ENCODE assay signal across 18 cellular contexts in the genomic region with DNA sequence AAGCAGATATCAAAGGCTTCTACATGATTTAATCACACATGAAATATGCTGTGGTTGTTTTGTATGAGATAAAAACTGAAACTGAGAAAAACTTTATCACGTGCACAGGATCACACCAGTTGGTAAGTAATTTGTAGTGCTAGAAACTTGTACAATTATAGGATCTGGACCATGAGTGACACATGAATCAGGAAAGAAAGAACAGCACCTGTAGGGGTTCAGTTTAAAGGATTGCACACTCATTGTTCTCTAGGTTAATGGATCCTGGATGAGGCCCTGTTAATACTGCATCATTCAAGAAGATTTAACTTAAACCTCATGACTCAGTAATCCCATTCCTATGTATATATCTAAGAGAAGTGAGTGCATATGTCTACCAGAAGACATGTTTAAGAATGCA.
DNase-seq lines count a peak whose midpoint lies in the region; ATAC-seq and TF ChIP-seq lines count a peak whose summit lies in the region.
"Had no signal": no experiment of that assay in that cellular context is flagged by ENCODE, and none has a peak within 500 bp of the region (broad histone marks: within the 10 kb centered on the region; RNA-seq: fewer than 3 reads in every experiment).

No MANE protein-coding gene starts in this region.

- intact Hi-C loops in activated CD4-positive, alpha-beta T cell treated with anti-CD3 and anti-CD28 coated beads for 36 hours (cut with DNase I, micrococcal nuclease): no loop called here
- intact Hi-C loops in activated CD4-positive, alpha-beta T cell treated with anti-CD3 and anti-CD28 coated beads, Interleukin-2, amount 10 ng/mL, durations not matched to agents 24 days and 14 days (cut with micrococcal nuclease): no loop called here

- H3K9me3 ChIP-seq in right atrium auricular region: no peaks in the 10 kb centered on the region
- H3K9me3 ChIP-seq: lower lobe of right lung, psoas muscle had no signal

- no peak overlapping the region for H3K4me3 ChIP-seq in right atrium auricular region
- H3K4me3 ChIP-seq: lower lobe of right lung, psoas muscle had no signal

- no peak overlapping the region for H3K27ac ChIP-seq in right atrium auricular region
- H3K27ac ChIP-seq: lower lobe of right lung, psoas muscle had no signal

- CTCF ChIA-PET in activated CD4-positive, alpha-beta T cell treated with anti-CD3 and anti-CD28 coated beads for 36 hours (lab: Charles Lee): no interaction called here

- peaks cover 60% of the 10 kb centered on the region for H3K36me3 Mint-ChIP-seq in activated CD4-positive, alpha-beta T cell treated with anti-CD3 and anti-CD28 coated beads for 36 hours (ENCODE audit: low read depth)
- H3K36me3 Mint-ChIP-seq in activated CD4-positive, alpha-beta T cell treated with anti-CD3 and anti-CD28 coated beads, Interleukin-2, amount 10 ng/mL, durations not matched to agents 24 days and 14 days (ENCODE audit: low read depth): peaks cover 62% of the 10 kb centered on the region

- POLR2A ChIA-PET in activated CD4-positive, alpha-beta T cell treated with anti-CD3 and anti-CD28 coated beads for 36 hours (lab: Charles Lee): no interaction called here

- peaks cover 26% of the 10 kb centered on the region for H3K36me3 ChIP-seq in right atrium auricular region

- no peak overlapping the region for H3K27ac Mint-ChIP-seq in activated CD4-positive, alpha-beta T cell treated with anti-CD3 and anti-CD28 coated beads for 36 hours
- H3K27ac Mint-ChIP-seq in activated CD4-positive, alpha-beta T cell treated with anti-CD3 and anti-CD28 coated beads, Interleukin-2, amount 10 ng/mL, durations not matched to agents 24 days and 14 days: no peak overlapping the region

- no peaks in the 10 kb centered on the region for H3K9me3 Mint-ChIP-seq in activated CD4-positive, alpha-beta T cell treated with anti-CD3 and anti-CD28 coated beads for 36 hours (ENCODE audit: low read depth)
- H3K9me3 Mint-ChIP-seq in activated CD4-positive, alpha-beta T cell treated with anti-CD3 and anti-CD28 coated beads, Interleukin-2, amount 10 ng/mL, durations not matched to agents 24 days and 14 days: no peaks in the 10 kb centered on the region

- TF ChIP-seq CTCF in right atrium auricular region (IDR thresholded peaks at IDR 0.05): no peak

- peak; percentile 86 for ATAC-seq in activated CD4-positive, alpha-beta T cell treated with anti-CD3 and anti-CD28 coated beads for 36 hours
- ATAC-seq in GM21526 (IDR thresholded peaks at IDR 0.05; ENCODE audit: low FRiP score, unreplicated experiment) (peak; percentile 38), HG03354 (IDR thresholded peaks at IDR 0.05; ENCODE audit: poor library complexity, severe bottlenecking, unreplicated experiment) (peak; percentile 38), esophagus mucosa (peak; percentile 83)
- ATAC-seq: lower lobe of right lung, psoas muscle had no signal

- no peaks in the 10 kb centered on the region for H3K4me1 ChIP-seq in right atrium auricular region

- H3K27me3 ChIP-seq in right atrium auricular region: no peaks in the 10 kb centered on the region

- no peak overlapping the region for H3K4me3 Mint-ChIP-seq in activated CD4-positive, alpha-beta T cell treated with anti-CD3 and anti-CD28 coated beads for 36 hours
- no peak overlapping the region for H3K4me3 Mint-ChIP-seq in activated CD4-positive, alpha-beta T cell treated with anti-CD3 and anti-CD28 coated beads, Interleukin-2, amount 10 ng/mL, durations not matched to agents 24 days and 14 days

- peaks cover 22% of the 10 kb centered on the region for H3K4me1 Mint-ChIP-seq in activated CD4-positive, alpha-beta T cell treated with anti-CD3 and anti-CD28 coated beads for 36 hours
- peaks cover 20% of the 10 kb centered on the region for H3K4me1 Mint-ChIP-seq in activated CD4-positive, alpha-beta T cell treated with anti-CD3 and anti-CD28 coated beads, Interleukin-2, amount 10 ng/mL, durations not matched to agents 24 days and 14 days

- DNase-seq in activated CD4-positive, alpha-beta T cell treated with anti-CD3 and anti-CD28 coated beads for 36 hours: no peak
- no peak for DNase-seq in activated CD4-positive, alpha-beta T cell treated with anti-CD3 and anti-CD28 coated beads, Interleukin-2, amount 10 ng/mL, durations not matched to agents 24 days and 14 days
- DNase-seq in right atrium auricular region (ENCODE audit: low spot score): no peak
- no peak for DNase-seq in NCI-H1694 treated with DMSO at 0.1 percent for 48 hours (lab: John Stamatoyannopoulos, UW)
- no peak for DNase-seq in NCI-H2029 treated with DMSO at 0.1 percent for 48 hours (lab: John Stamatoyannopoulos, UW)
- DNase-seq: activated CD8-positive, alpha-beta memory T cell treated with anti-CD3 and anti-CD28 coated beads, Interleukin-2, amount 50 U/mL, for 4 hours; aorta; C1 segment of cervical spinal cord; DMS79 treated with DMSO at 0.1 percent for 48 hours; lower lobe of right lung; NCI-H2081 treated with DMSO at 0.1 percent for 48 hours; NCI-H69; psoas muscle; stimulated activated CD4-positive, alpha-beta T cell treated with anti-CD3 and anti-CD28 coated beads, Interleukin-12 subunit alpha, Interleukin-12 subunit beta, amount 100 ng/mL, for 4 hours; stimulated activated naive CD4-positive, alpha-beta T cell treated with Interleukin-2 at 50 U/mL for 16 hours had no signal

- H3K27me3 Mint-ChIP-seq in activated CD4-positive, alpha-beta T cell treated with anti-CD3 and anti-CD28 coated beads for 36 hours: no peaks in the 10 kb centered on the region
- H3K27me3 Mint-ChIP-seq in activated CD4-positive, alpha-beta T cell treated with anti-CD3 and anti-CD28 coated beads, Interleukin-2, amount 10 ng/mL, durations not matched to agents 24 days and 14 days: no peaks in the 10 kb centered on the region
